8 cellular contexts compared by ENCODE assay signal in genomic region chr13:42574435-42575311, GRCh38. TPM values are rescaled to one million over a fixed set of nuclear protein-coding genes. Genes with fewer than 3 reads are reported as not detected.
A peak's percentile ranks its signal among the peaks of the same experiment; 100 is the strongest.
DNase-seq lines count a peak whose midpoint lies in the region; ATAC-seq lines count a peak whose summit lies in the region.

No MANE protein-coding gene starts in this region.

- peak; percentile 74 for ATAC-seq in GM21447 (IDR thresholded peaks at IDR 0.05; ENCODE audit: unreplicated experiment)

- H3K27me3 ChIP-seq in NT2/D1 (ENCODE audit: insufficient read depth, insufficient read length) (peaks cover 38% of the 10 kb centered on the region), adipocyte (replicated peaks; ENCODE audit: control insufficient read depth, insufficient read depth, low read length) (peaks cover 51% of the 10 kb centered on the region)

- H3K4me3 ChIP-seq in NT2/D1 (ENCODE audit: insufficient read length, low read depth), result peak overlapping the region; percentile 66
- H3K4me3 ChIP-seq in adipocyte (ENCODE audit: low read length), result peak overlapping the region; percentile 44
- H3K4me3 ChIP-seq in mesodermal cell (ENCODE audit: extremely low read depth, insufficient read depth, low read length, poor library complexity, severe bottlenecking), result peak overlapping the region; percentile 32

- 2 to 4% methylated on average over 34 to 39 of the region's 51 CpGs for WGBS in mesodermal cell (ENCODE audit: insufficient coverage in 2 of 2), 2 experiments

- H3K4me1 ChIP-seq in NT2/D1 (ENCODE audit: insufficient read depth, insufficient read length) (no peaks in the 10 kb centered on the region), adipocyte (ENCODE audit: control insufficient read depth, insufficient read depth, low read length) (peaks cover 8% of the 10 kb centered on the region), mesodermal cell (ENCODE audit: control insufficient read depth, insufficient read depth, low read length, poor library complexity, severe bottlenecking) (no peaks in the 10 kb centered on the region)

- H3K27ac ChIP-seq in mesodermal cell (ENCODE audit: low read depth, low read length, severe bottlenecking), result no peak overlapping the region

- peak overlapping the region; percentile 64 for H3K9ac ChIP-seq in NT2/D1 (ENCODE audit: insufficient read length, low read depth)
- H3K9ac ChIP-seq in adipocyte (ENCODE audit: low read length), result no peak overlapping the region

- no peaks in the 10 kb centered on the region for H3K36me3 ChIP-seq in NT2/D1 (ENCODE audit: insufficient read depth, insufficient read length, low read length)
- H3K36me3 ChIP-seq in adipocyte (ENCODE audit: control insufficient read depth, insufficient read depth, low read length, severe bottlenecking), result no peaks in the 10 kb centered on the region
- no peaks in the 10 kb centered on the region for H3K36me3 ChIP-seq in mesodermal cell (ENCODE audit: control insufficient read depth, insufficient read depth, low read length)

- peak; percentile 11 for DNase-seq in GM03348 (ENCODE audit: low spot score)
- no peak for DNase-seq in NT2/D1 (ENCODE audit: low read depth, low spot score)
- DNase-seq in adipocyte (ENCODE audit: low read depth), result peak; percentile 23
- DNase-seq in stimulated activated naive CD4-positive, alpha-beta T cell treated with Interleukin-2 at 50 U/mL for 16 hours (lab: John Stamatoyannopoulos, UW), result peak; percentile 75
- DNase-seq in NCI-H1436 (lab: John Stamatoyannopoulos, UW), result no peak
- DNase-seq in GM19240 (ENCODE audit: insufficient read length, low spot score), result no peak

- peaks cover 17% of the 10 kb centered on the region; the same call in 1 of the 2 replicates for H3K9me3 ChIP-seq in NT2/D1 (ENCODE audit: insufficient read depth, low read length)
- peaks cover 32% of the 10 kb centered on the region for H3K9me3 ChIP-seq in adipocyte (ENCODE audit: control insufficient read depth, low read length)
- peaks cover 4% of the 10 kb centered on the region for H3K9me3 ChIP-seq in mesodermal cell (ENCODE audit: control insufficient read depth, low read length)

RNA-seq across cellular contexts. Expression of gene TNFSF11, which starts 0.7 kb away (rescaled TPM):
- not detected for polyA plus RNA-seq in mesodermal cell (2013, experiment 1 of 2)
- not detected for polyA plus RNA-seq in mesodermal cell (2013, experiment 2 of 2)

Comparison
In these comparisons a context has a peak if more than half of its experiments do, and no peak if none do; other contexts are left out.
1. DNase-seq: peak in GM03348 (single experiment), adipocyte (single experiment) and stimulated activated naive CD4-positive, alpha-beta T cell treated with Interleukin-2 at 50 U/mL for 16 hours (single experiment); none in NT2/D1 (single experiment), NCI-H1436 (single experiment) and GM19240 (single experiment).
2. Peak in every context shown above with its lines, with median percentiles within 50 percentile points of each other: H3K4me3 ChIP-seq.